ENCODE assay signal across 1 cellular context in the genomic region with DNA sequence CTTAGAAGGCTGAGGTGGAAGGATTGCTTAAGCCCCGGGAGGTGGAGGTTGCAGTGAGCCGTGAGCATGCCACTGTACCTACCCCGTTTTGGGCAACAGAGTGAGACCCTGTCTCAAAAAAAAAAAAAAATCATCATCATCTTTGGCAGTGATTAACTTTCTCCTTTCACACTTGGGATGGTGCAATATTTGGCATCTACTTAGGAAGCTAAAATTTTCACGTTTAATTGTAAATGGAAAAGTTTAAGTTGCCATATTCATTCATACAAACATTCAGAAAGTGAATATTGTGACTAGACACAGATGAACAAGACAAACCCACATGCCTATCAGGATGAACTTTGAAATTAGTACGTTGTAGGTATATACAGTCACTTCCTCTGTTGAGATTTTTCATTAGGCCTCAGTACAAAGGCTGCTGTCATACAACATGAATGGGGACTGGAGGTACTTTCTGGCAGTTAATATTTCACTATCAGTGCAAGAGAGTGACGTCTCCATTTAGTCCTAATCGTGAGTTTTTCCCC.
TF ChIP-seq lines count a peak whose summit lies in the region.

No MANE protein-coding gene starts in this region.

TF ChIP-seq in HepG2, 621 proteins besides CTCF, POLR2A, EP300 and RAD21 (continued from another document and continues in another):
- TF ChIP-seq, protein P1, sequence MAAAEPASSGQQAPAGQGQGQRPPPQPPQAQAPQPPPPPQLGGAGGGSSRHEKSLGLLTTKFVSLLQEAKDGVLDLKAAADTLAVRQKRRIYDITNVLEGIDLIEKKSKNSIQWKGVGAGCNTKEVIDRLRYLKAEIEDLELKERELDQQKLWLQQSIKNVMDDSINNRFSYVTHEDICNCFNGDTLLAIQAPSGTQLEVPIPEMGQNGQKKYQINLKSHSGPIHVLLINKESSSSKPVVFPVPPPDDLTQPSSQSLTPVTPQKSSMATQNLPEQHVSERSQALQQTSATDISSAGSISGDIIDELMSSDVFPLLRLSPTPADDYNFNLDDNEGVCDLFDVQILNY (CRISPR knock-in tag; conservative IDR thresholded peaks at IDR 0.05) = no peak
- peak; percentile 45; the same call in 1 of the 2 replicates for TF ChIP-seq ZNF629 (CRISPR knock-in tag; conservative IDR thresholded peaks at IDR 0.05)
- TF ChIP-seq ZFYVE20 (CRISPR knock-in tag; IDR thresholded peaks at IDR 0.05; ENCODE audit: borderline replicate concordance, low read depth) = no peak
- no peak for TF ChIP-seq ZNF569 (CRISPR knock-in tag; IDR thresholded peaks at IDR 0.05; ENCODE audit: borderline replicate concordance)
- TF ChIP-seq ZNF512B (CRISPR knock-in tag; IDR thresholded peaks at IDR 0.05; ENCODE audit: borderline replicate concordance) = no peak
- TF ChIP-seq ZNF850 (CRISPR knock-in tag; conservative IDR thresholded peaks at IDR 0.05) = no peak
- no peak for TF ChIP-seq MAF1 (CRISPR knock-in tag; IDR thresholded peaks at IDR 0.05; ENCODE audit: borderline replicate concordance)
- TF ChIP-seq, protein P2, sequence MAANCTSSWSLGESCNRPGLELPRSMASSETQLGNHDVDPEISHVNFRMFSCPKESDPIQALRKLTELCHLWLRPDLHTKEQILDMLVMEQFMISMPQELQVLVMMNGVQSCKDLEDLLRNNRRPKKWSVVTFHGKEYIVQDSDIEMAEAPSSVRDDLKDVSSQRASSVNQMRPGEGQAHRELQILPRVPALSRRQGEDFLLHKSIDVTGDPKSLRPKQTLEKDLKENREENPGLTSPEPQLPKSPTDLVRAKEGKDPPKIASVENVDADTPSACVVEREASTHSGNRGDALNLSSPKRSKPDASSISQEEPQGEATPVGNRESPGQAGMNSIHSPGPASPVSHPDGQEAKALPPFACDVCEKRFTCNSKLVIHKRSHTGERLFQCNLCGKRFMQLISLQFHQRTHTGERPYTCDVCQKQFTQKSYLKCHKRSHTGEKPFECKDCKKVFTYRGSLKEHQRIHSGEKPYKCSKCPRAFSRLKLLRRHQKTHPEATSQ (CRISPR knock-in tag; IDR thresholded peaks at IDR 0.05; ENCODE audit: borderline replicate concordance) = peak; percentile 13; the same call in 1 of the 2 replicates
- TF ChIP-seq KLF9 (CRISPR knock-in tag; IDR thresholded peaks at IDR 0.05; ENCODE audit: low read depth) = no peak; the same call in 1 of the 2 replicates
- TF ChIP-seq SOX13 (IDR thresholded peaks at IDR 0.05) = no peak
- peak in 1 of 2 experiments; percentile 74; a peak in 2 of 4 replicates for TF ChIP-seq SOX13 (CRISPR knock-in tag; conservative IDR thresholded peaks at IDR 0.05 in 1 of 2, IDR thresholded peaks at IDR 0.05 in 1 of 2)
- TF ChIP-seq NFYB (CRISPR knock-in tag; IDR thresholded peaks at IDR 0.05) = no peak
- no peak for TF ChIP-seq ZNF75D (CRISPR knock-in tag; IDR thresholded peaks at IDR 0.05; ENCODE audit: borderline replicate concordance)
- TF ChIP-seq ARID2 (CRISPR knock-in tag; IDR thresholded peaks at IDR 0.05; ENCODE audit: borderline replicate concordance) = no peak
- TF ChIP-seq, protein P3, sequence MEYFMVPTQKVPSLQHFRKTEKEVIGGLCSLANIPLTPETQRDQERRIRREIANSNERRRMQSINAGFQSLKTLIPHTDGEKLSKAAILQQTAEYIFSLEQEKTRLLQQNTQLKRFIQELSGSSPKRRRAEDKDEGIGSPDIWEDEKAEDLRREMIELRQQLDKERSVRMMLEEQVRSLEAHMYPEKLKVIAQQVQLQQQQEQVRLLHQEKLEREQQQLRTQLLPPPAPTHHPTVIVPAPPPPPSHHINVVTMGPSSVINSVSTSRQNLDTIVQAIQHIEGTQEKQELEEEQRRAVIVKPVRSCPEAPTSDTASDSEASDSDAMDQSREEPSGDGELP (IDR thresholded peaks at IDR 0.05; ENCODE audit: borderline replicate concordance, low read depth) = no peak; the same call in 1 of the 2 replicates
- no peak for TF ChIP-seq MAFG (CRISPR knock-in tag; IDR thresholded peaks at IDR 0.05)
- no peak for TF ChIP-seq ZNF407 (CRISPR knock-in tag; IDR thresholded peaks at IDR 0.05; ENCODE audit: not compliant biosample characterization)
- peak; percentile 79 for TF ChIP-seq KAT8 (CRISPR knock-in tag; IDR thresholded peaks at IDR 0.05)
- no peak for TF ChIP-seq BCLAF1 (IDR thresholded peaks at IDR 0.05)
- TF ChIP-seq NFKB2 (CRISPR knock-in tag; IDR thresholded peaks at IDR 0.05; ENCODE audit: borderline replicate concordance) = no peak
- TF ChIP-seq ZNF451 (CRISPR knock-in tag; IDR thresholded peaks at IDR 0.05) = no peak
- no peak for TF ChIP-seq ZNF83 (CRISPR knock-in tag; IDR thresholded peaks at IDR 0.05; ENCODE audit: borderline replicate concordance)
- TF ChIP-seq MLLT10 (CRISPR knock-in tag; IDR thresholded peaks at IDR 0.05) = no peak
- TF ChIP-seq ERF (CRISPR knock-in tag; IDR thresholded peaks at IDR 0.05) = peak; percentile 74
- no peak for TF ChIP-seq ISX (CRISPR knock-in tag; conservative IDR thresholded peaks at IDR 0.05)
- TF ChIP-seq POGZ (CRISPR knock-in tag; IDR thresholded peaks at IDR 0.05) = peak; percentile 72
- peak; percentile 88 for TF ChIP-seq CREB1 (IDR thresholded peaks at IDR 0.05)
- TF ChIP-seq CREB1 (CRISPR knock-in tag; IDR thresholded peaks at IDR 0.05) = peak; percentile 87
- peak; percentile 88; the same call in 1 of the 2 replicates for TF ChIP-seq ZNF710 (CRISPR knock-in tag; IDR thresholded peaks at IDR 0.05; ENCODE audit: borderline replicate concordance)
- peak; percentile 67 for TF ChIP-seq PHF5A (CRISPR knock-in tag; IDR thresholded peaks at IDR 0.05; ENCODE audit: low read depth, unreplicated experiment)
- TF ChIP-seq ZNF607 (CRISPR knock-in tag; IDR thresholded peaks at IDR 0.05; ENCODE audit: borderline replicate concordance) = no peak; the same call in 1 of the 2 replicates
- no peak for TF ChIP-seq PAWR (CRISPR knock-in tag; IDR thresholded peaks at IDR 0.05; ENCODE audit: borderline replicate concordance)
- TF ChIP-seq, protein P4, sequence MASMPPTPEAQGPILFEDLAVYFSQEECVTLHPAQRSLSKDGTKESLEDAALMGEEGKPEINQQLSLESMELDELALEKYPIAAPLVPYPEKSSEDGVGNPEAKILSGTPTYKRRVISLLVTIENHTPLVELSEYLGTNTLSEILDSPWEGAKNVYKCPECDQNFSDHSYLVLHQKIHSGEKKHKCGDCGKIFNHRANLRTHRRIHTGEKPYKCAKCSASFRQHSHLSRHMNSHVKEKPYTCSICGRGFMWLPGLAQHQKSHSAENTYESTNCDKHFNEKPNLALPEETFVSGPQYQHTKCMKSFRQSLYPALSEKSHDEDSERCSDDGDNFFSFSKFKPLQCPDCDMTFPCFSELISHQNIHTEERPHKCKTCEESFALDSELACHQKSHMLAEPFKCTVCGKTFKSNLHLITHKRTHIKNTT (CRISPR knock-in tag; IDR thresholded peaks at IDR 0.05) = no peak
- no peak for TF ChIP-seq KDM1A (CRISPR knock-in tag; IDR thresholded peaks at IDR 0.05)
- TF ChIP-seq KDM6A (CRISPR knock-in tag; IDR thresholded peaks at IDR 0.05; ENCODE audit: low read depth) = peak; percentile 86; the same call in 1 of the 2 replicates
- no peak for TF ChIP-seq U2AF2 (IDR thresholded peaks at IDR 0.05; ENCODE audit: low read depth, low read length)
- no peak for TF ChIP-seq RFX5 (IDR thresholded peaks at IDR 0.05; ENCODE audit: low read depth, low read length)
- no peak for TF ChIP-seq SMAD9 (CRISPR knock-in tag; IDR thresholded peaks at IDR 0.05)
